9 cellular contexts compared by ENCODE assay signal in genomic region chrX:119784747-119785446, GRCh38. TPM values are rescaled to one million over a fixed set of nuclear protein-coding genes. Genes with fewer than 3 reads are reported as not detected.
A peak's percentile ranks its signal among the peaks of the same experiment; 100 is the strongest.
DNase-seq lines count a peak whose midpoint lies in the region; ATAC-seq, FAIRE-seq and TF ChIP-seq lines count a peak whose summit lies in the region.
"Had no signal": no experiment of that assay in that cellular context is flagged by ENCODE, and none has a peak within 500 bp of the region (broad histone marks: within the 10 kb centered on the region; RNA-seq: fewer than 3 reads in every experiment).

No MANE protein-coding gene starts in this region.

- intact Hi-C loops in PC-9 (cut with micrococcal nuclease; ENCODE audit: unreplicated experiment), result no loop called here

- no TSS peak for BruUV-seq in PC-9 (replicated peaks; lab: Mats Ljungman, UMichigan)

- FAIRE-seq in urothelium cell line (lab: Jason Lieb, UNC), result no peak

- no peaks in the 10 kb centered on the region for H3K27me3 Mint-ChIP-seq in CD4-positive, CD25-positive, alpha-beta regulatory T cell
- H3K27me3 Mint-ChIP-seq in activated T-helper 17 cell treated with anti-CD3 and anti-CD28 coated beads, Interleukin-2, amount 50 U/mL, for 72 hours, result no peaks in the 10 kb centered on the region

- TF ChIP-seq CTCF in PC-9 (conservative IDR thresholded peaks at IDR 0.05) (peak; percentile 77), gastroesophageal sphincter (IDR thresholded peaks at IDR 0.05) (peak in 1 of 4 experiments; percentile 31)

- H3K4me3 Mint-ChIP-seq in CD4-positive, CD25-positive, alpha-beta regulatory T cell, result peak overlapping the region in 1 of 4 donors; percentile 3
- peak overlapping the region; percentile 37 for H3K4me3 Mint-ChIP-seq in activated T-helper 17 cell treated with anti-CD3 and anti-CD28 coated beads, Interleukin-2, amount 50 U/mL, for 72 hours

- H3K36me3 ChIP-seq in CD4-positive, CD25-positive, alpha-beta regulatory T cell (ENCODE audit: control insufficient read depth, insufficient read depth, low read length), result peaks cover 43% of the 10 kb centered on the region
- H3K36me3 ChIP-seq in PC-9 (ENCODE audit: low read depth) (peaks cover 54% of the 10 kb centered on the region), gastroesophageal sphincter (peaks cover 0 to 78% of the 10 kb centered on the region in 2 donors)

- ATAC-seq in CD4-positive, CD25-positive, alpha-beta regulatory T cell (ENCODE audit: low read depth in 2 of 2), result peak in 1 of 2 donors; percentile 62
- ATAC-seq in GM21529 (IDR thresholded peaks at IDR 0.05; ENCODE audit: unreplicated experiment) (peak; percentile 62), GM21367 (IDR thresholded peaks at IDR 0.05; ENCODE audit: unreplicated experiment) (no peak), gastroesophageal sphincter (no peak)
- peak; percentile 50 for ATAC-seq in activated T-helper 17 cell treated with anti-CD3 and anti-CD28 coated beads, Interleukin-2, amount 50 U/mL, for 72 hours (replicated peaks)

- peaks cover 93% of the 10 kb centered on the region for H3F3A ChIP-seq in PC-9 (ENCODE audit: insufficient read depth, low read depth)

- peak; percentile 23 to 55 (median 43) for DNase-seq in CD4-positive, CD25-positive, alpha-beta regulatory T cell
- DNase-seq in PC-9 (peak; percentile 31 to 58), iris pigment epithelial cell (ENCODE audit: low read depth) (peak; percentile 25), urothelium cell line (ENCODE audit: low spot score) (peak; percentile 14)

- no peak overlapping the region for H2AFZ ChIP-seq in PC-9

- no peaks in the 10 kb centered on the region for H3K27me3 ChIP-seq in CD4-positive, CD25-positive, alpha-beta regulatory T cell (ENCODE audit: control insufficient read depth, insufficient read depth, low read length)
- no peaks in the 10 kb centered on the region for H3K27me3 ChIP-seq in PC-9 (ENCODE audit: insufficient read depth, low read depth)
- no peaks in the 10 kb centered on the region for H3K27me3 ChIP-seq in gastroesophageal sphincter

- TF ChIP-seq POLR2A in gastroesophageal sphincter (IDR thresholded peaks at IDR 0.05), result no peak

- H3K36me3 Mint-ChIP-seq in CD4-positive, CD25-positive, alpha-beta regulatory T cell, result peaks cover 23% of the 10 kb centered on the region
- peaks cover 85% of the 10 kb centered on the region for H3K36me3 Mint-ChIP-seq in activated T-helper 17 cell treated with anti-CD3 and anti-CD28 coated beads, Interleukin-2, amount 50 U/mL, for 72 hours (ENCODE audit: low read depth)

- no peak overlapping the region for H3K4me3 ChIP-seq in CD4-positive, CD25-positive, alpha-beta regulatory T cell (ENCODE audit: low read depth, low read length)
- H3K4me3 ChIP-seq in PC-9 (peak overlapping the region; percentile 7; the same call in 1 of the 2 replicates), gastroesophageal sphincter (no peak overlapping the region)

- POLR2A ChIA-PET in PC-9 (lab: Charles Lee; ENCODE audit: unreplicated experiment), result interaction anchor here (1.0 to 1.1 kb wide), 2 partner anchors 27 to 82 kb away, joined by 21 read pairs; partner anchors contain the start of gene SOWAHD

- WGBS in gastroesophageal sphincter (ENCODE audit: low coverage in 1 of 2), 2 donors, result 61 to 65% methylated on average over 4 to 5 of the region's 14 CpGs

- no peak overlapping the region for H3K4me2 ChIP-seq in PC-9

- no peaks in the 10 kb centered on the region for H3K9me3 ChIP-seq in CD4-positive, CD25-positive, alpha-beta regulatory T cell (ENCODE audit: control insufficient read depth in 2 of 2, low read length in 2 of 2)
- no peaks in the 10 kb centered on the region for H3K9me3 ChIP-seq in PC-9 (ENCODE audit: insufficient read depth, low read depth)
- H3K9me3 ChIP-seq in gastroesophageal sphincter, result no peaks in the 10 kb centered on the region

- H3K4me1 ChIP-seq in CD4-positive, CD25-positive, alpha-beta regulatory T cell (ENCODE audit: control insufficient read depth, insufficient read depth, low read length, poor library complexity, severe bottlenecking), result peaks cover 20% of the 10 kb centered on the region
- H3K4me1 ChIP-seq in PC-9 (replicated peaks; ENCODE audit: insufficient read depth), result peaks cover 26% of the 10 kb centered on the region
- peaks cover 0 to 33% (median 4%) of the 10 kb centered on the region in 3 donors for H3K4me1 ChIP-seq in gastroesophageal sphincter

- no peak overlapping the region for H3K27ac ChIP-seq in CD4-positive, CD25-positive, alpha-beta regulatory T cell (ENCODE audit: insufficient read depth, low read length, poor library complexity, severe bottlenecking)
- H3K27ac ChIP-seq in PC-9 (no peak overlapping the region), gastroesophageal sphincter (no peak overlapping the region)

- CTCF ChIA-PET in PC-9 (lab: Charles Lee), result interaction anchor here (0.5 to 0.9 kb wide), 3 partner anchors 11 to 159 kb away, joined by 3 to 7 read pairs (median 4); no protein-coding TSS in a partner anchor

- H3K27ac Mint-ChIP-seq in CD4-positive, CD25-positive, alpha-beta regulatory T cell, result peak overlapping the region in 1 of 3 donors; percentile 77
- H3K27ac Mint-ChIP-seq in activated T-helper 17 cell treated with anti-CD3 and anti-CD28 coated beads, Interleukin-2, amount 50 U/mL, for 72 hours, result peak overlapping the region; percentile 50

- no peaks in the 10 kb centered on the region for H3K9me2 ChIP-seq in PC-9 (ENCODE audit: insufficient read depth)

- peaks cover 0 to 51% (median 16%) of the 10 kb centered on the region in 4 donors for H3K4me1 Mint-ChIP-seq in CD4-positive, CD25-positive, alpha-beta regulatory T cell
- peaks cover 5% of the 10 kb centered on the region for H3K4me1 Mint-ChIP-seq in activated T-helper 17 cell treated with anti-CD3 and anti-CD28 coated beads, Interleukin-2, amount 50 U/mL, for 72 hours

- H3K79me2 ChIP-seq in PC-9 (ENCODE audit: low read depth), result peaks cover 53% of the 10 kb centered on the region

- H4K20me1 ChIP-seq in PC-9 (ENCODE audit: insufficient read depth), result peaks cover 91% of the 10 kb centered on the region

- no peaks in the 10 kb centered on the region for H3K9me3 Mint-ChIP-seq in CD4-positive, CD25-positive, alpha-beta regulatory T cell
- H3K9me3 Mint-ChIP-seq in activated T-helper 17 cell treated with anti-CD3 and anti-CD28 coated beads, Interleukin-2, amount 50 U/mL, for 72 hours, result no peaks in the 10 kb centered on the region

- TF ChIP-seq EP300 in gastroesophageal sphincter (IDR thresholded peaks at IDR 0.05), result no peak

RNA-seq across cellular contexts. Expression of gene RPL39, which starts 6.5 kb away (rescaled TPM):
- total RNA-seq in CD4-positive, CD25-positive, alpha-beta regulatory T cell, result 2,712 TPM
- 1,000 to 10,000 TPM; 3,971 to 5,634 (median 4,678) TPM for polyA plus RNA-seq in CD4-positive, CD25-positive, alpha-beta regulatory T cell
- total RNA-seq in PC-9 (2021), result 3,176 and 3,660 TPM in 2 replicates
- total RNA-seq in activated T-helper 17 cell treated with anti-CD3 and anti-CD28 coated beads, Interleukin-2, amount 50 U/mL, for 72 hours, result 1,000 to 10,000 TPM; 2,393 to 3,257 TPM
- 1,000 to 10,000 TPM; 1,536 to 5,996 (median 3,784) TPM for total RNA-seq in gastroesophageal sphincter

RNA-seq across cellular contexts. Expression of gene SOWAHD, which starts 26.5 kb away (rescaled TPM):
- not detected for total RNA-seq in CD4-positive, CD25-positive, alpha-beta regulatory T cell
- polyA plus RNA-seq in CD4-positive, CD25-positive, alpha-beta regulatory T cell, result under 1 TPM; 0.38 to 0.52 (median 0.46) TPM
- total RNA-seq in PC-9 (2021), result 1.4 and 2.8 TPM in 2 replicates
- under 1 TPM in 1 of 2 donors, not detected in 1; 0.26 TPM for total RNA-seq in activated T-helper 17 cell treated with anti-CD3 and anti-CD28 coated beads, Interleukin-2, amount 50 U/mL, for 72 hours
- under 1 TPM in 1 of 4 donors, not detected in 3; 0.27 TPM for total RNA-seq in gastroesophageal sphincter
- total RNA-seq: pulmonary artery endothelial cell had no signal

Comparison
In these comparisons a context has a peak if more than half of its experiments do, and no peak if none do; other contexts are left out.
1. ATAC-seq: peak in GM21529 (single experiment) and activated T-helper 17 cell treated with anti-CD3 and anti-CD28 coated beads, Interleukin-2, amount 50 U/mL, for 72 hours (single experiment); none in GM21367 (single experiment) and gastroesophageal sphincter (single experiment).
2. Peak in every context shown above with its lines, with median percentiles within 50 percentile points of each other: DNase-seq.